1 cellular context compared by ENCODE assay signal in genomic region chr4:56134272-56134671, GRCh38.
TF ChIP-seq lines count a peak whose summit lies in the region.

No MANE protein-coding gene starts in this region.

TF ChIP-seq in HepG2, 621 proteins besides CTCF, POLR2A, EP300 and RAD21 (continued from another document):
- no peak for TF ChIP-seq ZNF276 (CRISPR knock-in tag; IDR thresholded peaks at IDR 0.05; ENCODE audit: low read depth)
- TF ChIP-seq FOXO4 (CRISPR knock-in tag; conservative IDR thresholded peaks at IDR 0.05), result no peak
- peak; percentile 44; the same call in 1 of the 2 replicates for TF ChIP-seq SALL1 (CRISPR knock-in tag; IDR thresholded peaks at IDR 0.05)
- no peak for TF ChIP-seq GTF3A (CRISPR knock-in tag; conservative IDR thresholded peaks at IDR 0.05)
- TF ChIP-seq ZNF709 (CRISPR knock-in tag; IDR thresholded peaks at IDR 0.05), result no peak
- TF ChIP-seq BHLHE40 (IDR thresholded peaks at IDR 0.05; ENCODE audit: low read length), result no peak
- no peak for TF ChIP-seq ZC3H4 (CRISPR knock-in tag; IDR thresholded peaks at IDR 0.05; ENCODE audit: borderline replicate concordance)
- TF ChIP-seq ZBTB39 (CRISPR knock-in tag; IDR thresholded peaks at IDR 0.05), result no peak
- TF ChIP-seq SNAPC4 (CRISPR knock-in tag; IDR thresholded peaks at IDR 0.05), result no peak
- no peak for TF ChIP-seq FOXA1 (IDR thresholded peaks at IDR 0.05)
- peak; percentile 11; the same call in 1 of the 2 replicates for TF ChIP-seq FOXA1 (CRISPR knock-in tag; IDR thresholded peaks at IDR 0.05)
- peak; percentile 33; the same call in 1 of the 2 replicates for TF ChIP-seq HNF4A (CRISPR knock-in tag; IDR thresholded peaks at IDR 0.05)
- TF ChIP-seq ZBTB26 (CRISPR knock-in tag; IDR thresholded peaks at IDR 0.05; ENCODE audit: borderline replicate concordance), result no peak
- TF ChIP-seq TOPORS (CRISPR knock-in tag; IDR thresholded peaks at IDR 0.05), result no peak
- TF ChIP-seq SOX13 (IDR thresholded peaks at IDR 0.05), result no peak
- no peak for TF ChIP-seq SOX13 (CRISPR knock-in tag; conservative IDR thresholded peaks at IDR 0.05 in 1 of 2, IDR thresholded peaks at IDR 0.05 in 1 of 2)
- TF ChIP-seq ZNF576 (CRISPR knock-in tag; IDR thresholded peaks at IDR 0.05), result no peak
